In genomic region chr11:128872094-128872493, GRCh38 we compare ENCODE assay signal across 1 cellular context.
TF ChIP-seq lines count a peak whose summit lies in the region.

No MANE protein-coding gene starts in this region.

TF ChIP-seq in GM23338, 12 proteins besides CTCF, POLR2A, EP300 and RAD21 (continued from another document):
- TF ChIP-seq REST (IDR thresholded peaks at IDR 0.05; ENCODE audit: unreplicated experiment): no peak
- TF ChIP-seq ZNF114 (CRISPR knock-in tag; IDR thresholded peaks at IDR 0.05): no peak
- no peak for TF ChIP-seq STAT1 (IDR thresholded peaks at IDR 0.05; ENCODE audit: unreplicated experiment)
- no peak for TF ChIP-seq EZH2 (IDR thresholded peaks at IDR 0.05; ENCODE audit: low read depth, unreplicated experiment)
